8 cellular contexts compared by ENCODE assay signal in the genomic region with DNA sequence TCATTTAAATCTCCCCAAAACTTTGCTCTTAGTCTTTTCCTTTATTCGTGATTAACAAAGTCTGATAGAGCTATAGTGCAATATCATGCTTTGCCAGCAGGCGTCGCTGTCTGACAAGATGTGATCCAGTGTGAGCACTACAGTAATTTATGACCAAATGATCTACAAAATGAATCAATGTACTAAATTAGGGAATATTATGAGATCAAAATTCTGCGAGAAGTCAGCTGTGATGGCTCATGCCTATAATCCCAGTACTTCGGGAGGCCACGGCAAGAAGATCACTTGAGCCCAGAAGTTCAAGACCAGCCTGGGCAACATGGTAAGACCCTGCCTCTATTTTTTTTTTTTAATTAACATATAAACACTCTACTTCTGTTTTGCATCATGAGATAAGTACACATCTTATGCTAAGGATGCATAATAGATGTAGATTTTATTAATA. TPM values are rescaled to one million over a fixed set of nuclear protein-coding genes. Genes with fewer than 3 reads are reported as not detected.
DNase-seq lines count a peak whose midpoint lies in the region; ATAC-seq, FAIRE-seq and TF ChIP-seq lines count a peak whose summit lies in the region.

No MANE protein-coding gene starts in this region.

- peak overlapping the region in 3 of 4 donors; percentile 91 to 99 (median 94) for H3K27ac ChIP-seq in esophagus squamous epithelium
- no peak overlapping the region for H3K27ac ChIP-seq in pancreas
- H3K27ac ChIP-seq in uterus, result peak overlapping the region in 1 of 2 donors; percentile 95

- peaks cover 29% of the 10 kb centered on the region for H3K4me1 Mint-ChIP-seq in activated CD8-positive, alpha-beta memory T cell treated with anti-CD3 and anti-CD28 coated beads, Interleukin-2, amount 10 ng/mL, durations not matched to agents 7 days and 5 days

- H3K36me3 Mint-ChIP-seq in activated CD8-positive, alpha-beta memory T cell treated with anti-CD3 and anti-CD28 coated beads, Interleukin-2, amount 10 ng/mL, durations not matched to agents 7 days and 5 days, result peaks cover 16% of the 10 kb centered on the region

- no peak for ATAC-seq in activated CD8-positive, alpha-beta memory T cell treated with anti-CD3 and anti-CD28 coated beads, Interleukin-2, amount 10 ng/mL, durations not matched to agents 7 days and 5 days
- peak in 2 of 4 donors; percentile 36 to 44 for ATAC-seq in pancreas

- no peak overlapping the region for H3K27ac Mint-ChIP-seq in activated CD8-positive, alpha-beta memory T cell treated with anti-CD3 and anti-CD28 coated beads, Interleukin-2, amount 10 ng/mL, durations not matched to agents 7 days and 5 days

- peaks cover 6 to 38% (median 29%) of the 10 kb centered on the region in 3 donors for H3K4me1 ChIP-seq in esophagus squamous epithelium
- H3K4me1 ChIP-seq in pancreas, result peaks cover 0 to 9% (median 0%) of the 10 kb centered on the region in 3 donors
- no peaks in the 10 kb centered on the region for H3K4me1 ChIP-seq in uterus

- H3K27me3 Mint-ChIP-seq in activated CD8-positive, alpha-beta memory T cell treated with anti-CD3 and anti-CD28 coated beads, Interleukin-2, amount 10 ng/mL, durations not matched to agents 7 days and 5 days, result peaks cover 6% of the 10 kb centered on the region

- DNase-seq in NCI-H1417 (lab: John Stamatoyannopoulos, UW) (peak; percentile 20 to 86 (median 68)), NCI-H1417 treated with DMSO at 0.1 percent for 48 hours (lab: John Stamatoyannopoulos, UW) (no peak), NCI-H82 (lab: John Stamatoyannopoulos, UW) (peak; percentile 84), esophagus squamous epithelium (lab: John Stamatoyannopoulos, UW) (no peak), pancreas (peak; percentile 58 to 94 (median 73)), uterus (peak; percentile 63 to 68), HuH-7.5 (ENCODE audit: low spot score) (no peak)
- peak; percentile 89 for DNase-seq in activated CD8-positive, alpha-beta memory T cell treated with anti-CD3 and anti-CD28 coated beads, Interleukin-2, amount 10 ng/mL, durations not matched to agents 7 days and 5 days

- no peaks in the 10 kb centered on the region for H3K36me3 ChIP-seq in esophagus squamous epithelium
- no peaks in the 10 kb centered on the region for H3K36me3 ChIP-seq in pancreas
- H3K36me3 ChIP-seq in uterus, result no peaks in the 10 kb centered on the region

- H3K4me3 ChIP-seq in esophagus squamous epithelium, result no peak overlapping the region
- H3K4me3 ChIP-seq in pancreas, result no peak overlapping the region
- no peak overlapping the region for H3K4me3 ChIP-seq in uterus

- FAIRE-seq in pancreas (lab: Jason Lieb, UNC), result peak; percentile 91

- H3K4me3 Mint-ChIP-seq in activated CD8-positive, alpha-beta memory T cell treated with anti-CD3 and anti-CD28 coated beads, Interleukin-2, amount 10 ng/mL, durations not matched to agents 7 days and 5 days, result no peak overlapping the region

- CTCF ChIA-PET in activated CD8-positive, alpha-beta memory T cell treated with anti-CD3 and anti-CD28 coated beads, Interleukin-2, amount 10 ng/mL, durations not matched to agents 7 days and 5 days (lab: Charles Lee), result interaction anchor here (0.6 to 4.3 kb wide), 34 partner anchors 8 to 337 kb away, joined by 3 to 87 read pairs (median 5); a partner anchor contains a TSS

- peak; percentile 89 to 99 (median 99) for TF ChIP-seq CTCF in esophagus squamous epithelium (IDR thresholded peaks at IDR 0.05)
- peak; percentile 73 to 80 (median 74) for TF ChIP-seq CTCF in pancreas (IDR thresholded peaks at IDR 0.05)
- TF ChIP-seq CTCF in uterus (IDR thresholded peaks at IDR 0.05), result peak; percentile 74 to 92 (median 86)

- WGBS in esophagus squamous epithelium, 2 donors, result 36 to 45% methylated on average over 6 of the region's 6 CpGs
- 38 to 43% methylated on average over 6 of the region's 6 CpGs for WGBS in pancreas, 2 donors

- peaks cover 13% of the 10 kb centered on the region for H3K9me3 Mint-ChIP-seq in activated CD8-positive, alpha-beta memory T cell treated with anti-CD3 and anti-CD28 coated beads, Interleukin-2, amount 10 ng/mL, durations not matched to agents 7 days and 5 days (ENCODE audit: low read depth)

- intact Hi-C loops in esophagus squamous epithelium (cut with DNase I) (loop anchor here (5.0 kb wide), 1 partner anchor 203 kb away; no protein-coding TSS in a partner anchor), pancreas (cut with DNase I) (loop anchor here (5.0 to 10.0 kb wide), 4 partner anchors 166 to 203 kb away; no protein-coding TSS in a partner anchor), uterus (cut with DNase I; ENCODE audit: low total_unique reads) (loop anchor here (10.0 kb wide), 1 partner anchor 166 kb away; no protein-coding TSS in a partner anchor)

- H3K27me3 ChIP-seq in esophagus squamous epithelium, result no peaks in the 10 kb centered on the region
- H3K27me3 ChIP-seq in pancreas, result no peaks in the 10 kb centered on the region
- no peaks in the 10 kb centered on the region for H3K27me3 ChIP-seq in uterus

- TF ChIP-seq POLR2A in esophagus squamous epithelium (IDR thresholded peaks at IDR 0.05) (no peak), uterus (IDR thresholded peaks at IDR 0.05) (no peak)

- H3K9me3 ChIP-seq in esophagus squamous epithelium (peaks cover 0 to 24% (median 7%) of the 10 kb centered on the region in 3 donors), pancreas (no peaks in the 10 kb centered on the region), uterus (peaks cover 0 to 23% of the 10 kb centered on the region in 2 donors)

RNA-seq across cellular contexts. Expression of a gene that starts 3.6 kb away (rescaled TPM):
- total RNA-seq in activated CD8-positive, alpha-beta memory T cell treated with anti-CD3 and anti-CD28 coated beads, Interleukin-2, amount 10 ng/mL, durations not matched to agents 7 days and 5 days, result 1 to 10 TPM; 8.2 to 9.0 TPM
- total RNA-seq in esophagus squamous epithelium (10 to 100 TPM; 15.2 to 35.5 (median 25.2) TPM), pancreas (10 to 100 TPM; 10.5 to 27.5 (median 21.0) TPM), uterus (10 to 100 TPM; 12.3 to 29.6 (median 20.7) TPM)
- polyA plus RNA-seq in pancreas, result 10 to 100 TPM; 11.9 to 15.4 TPM

RNA-seq across cellular contexts. Expression of a gene that starts 54.5 kb away (rescaled TPM):
- 10 to 100 TPM; 13.2 to 13.5 TPM for total RNA-seq in activated CD8-positive, alpha-beta memory T cell treated with anti-CD3 and anti-CD28 coated beads, Interleukin-2, amount 10 ng/mL, durations not matched to agents 7 days and 5 days
- total RNA-seq in esophagus squamous epithelium (10 to 100 TPM; 10.6 to 35.5 (median 18.7) TPM), pancreas (10 to 100 TPM; 14.2 to 34.2 (median 18.5) TPM), uterus (100 to 1,000 TPM in 1 of 4 donors, 10 to 100 TPM in 3; 28.4 to 107 (median 49.7) TPM)
- polyA plus RNA-seq in pancreas, result 10 to 100 TPM in 1 of 2 donors, 1 to 10 TPM in 1; 8.7 to 13.4 TPM

Comparison
In these comparisons a context has a peak if more than half of its experiments do, and no peak if none do; other contexts are left out.
1. DNase-seq: peak in NCI-H1417 (3 of 3), NCI-H82 (single experiment), activated CD8-positive, alpha-beta memory T cell treated with anti-CD3 and anti-CD28 coated beads, Interleukin-2, amount 10 ng/mL, durations not matched to agents 7 days and 5 days (single experiment), pancreas (6 of 6) and uterus (2 of 2); none in NCI-H1417 treated with DMSO at 0.1 percent for 48 hours (single experiment), esophagus squamous epithelium (single experiment) and HuH-7.5 (single experiment).
2. H3K27ac ChIP-seq: peak in esophagus squamous epithelium (3 of 4); none in pancreas (0 of 4).
3. Peak in every context shown above with its lines, with median percentiles within 50 percentile points of each other: CTCF ChIP-seq.